In genomic region chr2:187552959-187553681, GRCh38 we compare ENCODE assay signal across 1 cellular context.
TF ChIP-seq lines count a peak whose summit lies in the region.

No MANE protein-coding gene starts in this region.

TF ChIP-seq in HEK293, 187 proteins besides CTCF, POLR2A, EP300 and RAD21 (continued from another document):
- TF ChIP-seq PBX3 (CRISPR knock-in tag; IDR thresholded peaks at IDR 0.05) = no peak
- peak; percentile 20 for TF ChIP-seq SETDB1 (IDR thresholded peaks at IDR 0.05; ENCODE audit: insufficient read length, low read length)
